Comparison of ENCODE assay signal across 2 cellular contexts in the genomic region with DNA sequence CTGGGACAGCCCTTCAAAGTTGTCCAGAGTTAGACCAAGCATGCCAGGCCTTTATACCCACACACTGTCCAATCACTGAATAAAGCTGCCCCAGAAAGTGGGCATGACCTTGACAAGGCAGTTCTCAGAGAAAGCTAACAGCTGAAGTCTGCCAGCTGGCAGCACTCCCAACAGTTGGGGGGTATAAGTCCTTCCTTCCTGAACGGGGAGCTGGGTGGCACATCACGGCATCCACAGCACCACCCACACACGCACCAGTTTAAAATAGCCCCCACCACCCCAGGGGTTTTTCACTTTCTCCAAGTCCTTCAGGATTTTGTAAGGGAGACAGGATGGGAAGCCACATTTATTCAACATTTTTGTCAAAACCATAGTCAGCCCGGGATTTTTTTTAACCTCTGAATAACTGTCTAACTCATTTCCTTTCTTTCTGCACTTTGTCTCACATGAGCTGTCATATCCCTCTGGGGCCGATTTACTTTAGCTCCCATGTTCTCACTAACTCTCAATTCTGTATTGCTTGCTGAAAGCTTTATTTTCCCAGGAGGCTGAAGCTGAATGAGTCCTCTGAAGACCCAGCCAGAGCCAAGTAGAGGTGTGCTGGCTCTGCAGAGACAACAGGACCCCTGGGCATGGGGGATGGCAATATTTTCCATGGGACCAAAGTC.
A peak's percentile ranks its signal among the peaks of the same experiment; 100 is the strongest.
TF ChIP-seq lines count a peak whose summit lies in the region.

No MANE protein-coding gene starts in this region.

TF ChIP-seq in GM12878, 131 proteins besides CTCF, POLR2A, EP300 and RAD21:
- no peak for TF ChIP-seq SIN3A (IDR thresholded peaks at IDR 0.05; ENCODE audit: low read depth, low read length)
- TF ChIP-seq CHD4 (IDR thresholded peaks at IDR 0.05), result no peak
- TF ChIP-seq IKZF1 (conservative IDR thresholded peaks at IDR 0.05), result peak; percentile 40
- TF ChIP-seq SMC3 (IDR thresholded peaks at IDR 0.05; ENCODE audit: borderline replicate concordance, low read length), result no peak
- TF ChIP-seq, protein P1, sequence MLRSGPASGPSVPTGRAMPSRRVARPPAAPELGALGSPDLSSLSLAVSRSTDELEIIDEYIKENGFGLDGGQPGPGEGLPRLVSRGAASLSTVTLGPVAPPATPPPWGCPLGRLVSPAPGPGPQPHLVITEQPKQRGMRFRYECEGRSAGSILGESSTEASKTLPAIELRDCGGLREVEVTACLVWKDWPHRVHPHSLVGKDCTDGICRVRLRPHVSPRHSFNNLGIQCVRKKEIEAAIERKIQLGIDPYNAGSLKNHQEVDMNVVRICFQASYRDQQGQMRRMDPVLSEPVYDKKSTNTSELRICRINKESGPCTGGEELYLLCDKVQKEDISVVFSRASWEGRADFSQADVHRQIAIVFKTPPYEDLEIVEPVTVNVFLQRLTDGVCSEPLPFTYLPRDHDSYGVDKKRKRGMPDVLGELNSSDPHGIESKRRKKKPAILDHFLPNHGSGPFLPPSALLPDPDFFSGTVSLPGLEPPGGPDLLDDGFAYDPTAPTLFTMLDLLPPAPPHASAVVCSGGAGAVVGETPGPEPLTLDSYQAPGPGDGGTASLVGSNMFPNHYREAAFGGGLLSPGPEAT (IDR thresholded peaks at IDR 0.05; ENCODE audit: low read depth), result peak; percentile 25; the same call in 1 of the 2 replicates
- peak in 1 of 2 experiments; percentile 32; a peak in 1 of 4 replicates for TF ChIP-seq IKZF2 (IDR thresholded peaks at IDR 0.05)
- TF ChIP-seq, protein P2, sequence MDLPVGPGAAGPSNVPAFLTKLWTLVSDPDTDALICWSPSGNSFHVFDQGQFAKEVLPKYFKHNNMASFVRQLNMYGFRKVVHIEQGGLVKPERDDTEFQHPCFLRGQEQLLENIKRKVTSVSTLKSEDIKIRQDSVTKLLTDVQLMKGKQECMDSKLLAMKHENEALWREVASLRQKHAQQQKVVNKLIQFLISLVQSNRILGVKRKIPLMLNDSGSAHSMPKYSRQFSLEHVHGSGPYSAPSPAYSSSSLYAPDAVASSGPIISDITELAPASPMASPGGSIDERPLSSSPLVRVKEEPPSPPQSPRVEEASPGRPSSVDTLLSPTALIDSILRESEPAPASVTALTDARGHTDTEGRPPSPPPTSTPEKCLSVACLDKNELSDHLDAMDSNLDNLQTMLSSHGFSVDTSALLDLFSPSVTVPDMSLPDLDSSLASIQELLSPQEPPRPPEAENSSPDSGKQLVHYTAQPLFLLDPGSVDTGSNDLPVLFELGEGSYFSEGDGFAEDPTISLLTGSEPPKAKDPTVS (IDR thresholded peaks at IDR 0.05; ENCODE audit: low read depth, low read length), result no peak
- TF ChIP-seq MEF2B (IDR thresholded peaks at IDR 0.05; ENCODE audit: partially characterized antibody, poor library complexity, severe bottlenecking), result peak; percentile 73

TF ChIP-seq in GM12891, 5 proteins besides CTCF, POLR2A, EP300 and RAD21:
- TF ChIP-seq PAX5 (IDR thresholded peaks at IDR 0.05; ENCODE audit: insufficient read depth, low read length, severe bottlenecking) (no peak), TAF1 (IDR thresholded peaks at IDR 0.05; ENCODE audit: low read depth, low read length) (no peak)
